22 cellular contexts compared by ENCODE assay signal in genomic region chr5:149024978-149025377, GRCh38.
"Had no signal": no experiment of that assay in that cellular context is flagged by ENCODE, and none has a peak within 500 bp of the region (broad histone marks: within the 10 kb centered on the region; RNA-seq: fewer than 3 reads in every experiment).

No MANE protein-coding gene starts in this region.

- H2AFZ ChIP-seq: hepatocyte had no signal

- H3K4me2 ChIP-seq: hepatocyte had no signal

- DNase-seq: effector memory CD8-positive, alpha-beta T cell; head of caudate nucleus; kidney; left cardiac atrium; left ventricle myocardium inferior; mesendoderm; naive B cell; occipital lobe; posterior cingulate gyrus; sigmoid colon; stimulated activated naive CD4-positive, alpha-beta T cell treated with Interleukin-2 at 50 U/mL for 16 hours; thyroid gland had no signal

- H3K9me3 Mint-ChIP-seq: dendritic cell treated with granulocyte-macrophage colony-stimulating factor and Interleukin-4, amounts not matched to agents 40 ng/mL and 50 ng/mL, for 4 days; effector memory CD8-positive, alpha-beta T cell; nephron; type B pancreatic cell had no signal

- H3K4me3 Mint-ChIP-seq: dendritic cell treated with granulocyte-macrophage colony-stimulating factor and Interleukin-4, amounts not matched to agents 40 ng/mL and 50 ng/mL, for 4 days; effector memory CD8-positive, alpha-beta T cell; naive B cell; nephron; type B pancreatic cell had no signal

- H3K4me1 Mint-ChIP-seq: naive B cell, nephron had no signal

- H3K4me3 ChIP-seq: esophagus muscularis mucosa, hepatocyte, left ventricle myocardium inferior, lung, sigmoid colon, skin epidermis, thyroid gland had no signal

- H3K4me1 ChIP-seq: sigmoid colon, thyroid gland had no signal

- H3K36me3 Mint-ChIP-seq: naive B cell, type B pancreatic cell had no signal

- H3K27me3 Mint-ChIP-seq: dendritic cell treated with granulocyte-macrophage colony-stimulating factor and Interleukin-4, amounts not matched to agents 40 ng/mL and 50 ng/mL, for 4 days had no signal

- H3K9me3 ChIP-seq: esophagus muscularis mucosa, left ventricle myocardium inferior, sigmoid colon, thyroid gland had no signal

- ATAC-seq: effector memory CD8-positive, alpha-beta T cell had no signal

- FAIRE-seq: colon, kidney, urothelium cell line had no signal

- H3K36me3 ChIP-seq: sigmoid colon, thyroid gland had no signal

- H3K27me3 ChIP-seq: esophagus muscularis mucosa, hepatocyte, sigmoid colon, thyroid gland had no signal

- H3K27ac ChIP-seq: epithelial cell of prostate, esophagus muscularis mucosa, hepatocyte, left ventricle myocardium inferior, sigmoid colon, skin epidermis, thyroid gland had no signal

- H3K27ac Mint-ChIP-seq: dendritic cell treated with granulocyte-macrophage colony-stimulating factor and Interleukin-4, amounts not matched to agents 40 ng/mL and 50 ng/mL, for 4 days; effector memory CD8-positive, alpha-beta T cell; nephron; type B pancreatic cell had no signal

- H3K79me2 ChIP-seq: hepatocyte had no signal
